In the genomic region with DNA sequence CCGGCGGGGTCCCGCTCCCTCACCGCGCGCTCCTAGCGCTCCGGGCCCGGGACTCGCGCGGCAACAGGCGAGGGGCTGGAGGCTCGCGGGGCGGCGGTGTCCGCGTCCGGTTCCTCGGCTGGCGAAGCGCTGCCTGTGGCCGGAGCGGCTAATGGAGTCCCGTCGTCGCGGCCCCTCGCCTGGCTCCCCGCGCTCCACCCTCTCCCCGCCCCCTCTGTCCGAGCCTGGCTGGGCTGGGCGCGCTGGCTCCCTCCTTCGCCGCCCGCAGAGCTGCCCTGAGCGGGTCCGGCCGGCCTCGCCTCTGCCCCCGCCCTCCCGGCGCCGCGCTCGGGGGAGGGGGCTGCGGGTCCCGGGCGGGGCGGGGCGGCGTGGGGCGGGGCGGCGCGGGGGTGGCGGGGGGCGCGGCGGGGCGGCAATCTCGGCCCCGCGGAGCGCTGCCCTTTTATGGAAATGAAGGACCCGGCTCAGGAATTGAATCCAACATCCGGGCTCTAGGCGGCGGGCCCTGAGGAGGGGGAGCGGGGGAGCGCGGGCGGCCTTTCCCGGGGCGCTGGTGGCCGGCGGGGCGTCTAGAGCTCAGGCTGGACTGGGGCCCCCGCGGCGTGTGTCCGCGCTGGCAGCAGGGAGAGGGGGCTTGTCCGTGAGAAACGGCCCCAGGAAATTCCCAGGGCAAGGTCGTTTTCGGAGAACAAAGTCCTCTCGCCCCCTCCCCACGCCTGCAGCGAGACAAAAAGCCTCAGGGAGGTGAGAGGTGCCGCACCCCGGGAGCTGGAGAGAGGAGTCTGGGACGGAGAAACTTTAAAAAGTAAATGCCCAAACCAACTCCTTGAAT, we compare ENCODE assay signal across 7 cellular contexts. TPM values are rescaled to one million over a fixed set of nuclear protein-coding genes. Genes with fewer than 3 reads are reported as not detected.
DNase-seq lines count a peak whose midpoint lies in the region; ATAC-seq and TF ChIP-seq lines count a peak whose summit lies in the region.

A gene with protein sequence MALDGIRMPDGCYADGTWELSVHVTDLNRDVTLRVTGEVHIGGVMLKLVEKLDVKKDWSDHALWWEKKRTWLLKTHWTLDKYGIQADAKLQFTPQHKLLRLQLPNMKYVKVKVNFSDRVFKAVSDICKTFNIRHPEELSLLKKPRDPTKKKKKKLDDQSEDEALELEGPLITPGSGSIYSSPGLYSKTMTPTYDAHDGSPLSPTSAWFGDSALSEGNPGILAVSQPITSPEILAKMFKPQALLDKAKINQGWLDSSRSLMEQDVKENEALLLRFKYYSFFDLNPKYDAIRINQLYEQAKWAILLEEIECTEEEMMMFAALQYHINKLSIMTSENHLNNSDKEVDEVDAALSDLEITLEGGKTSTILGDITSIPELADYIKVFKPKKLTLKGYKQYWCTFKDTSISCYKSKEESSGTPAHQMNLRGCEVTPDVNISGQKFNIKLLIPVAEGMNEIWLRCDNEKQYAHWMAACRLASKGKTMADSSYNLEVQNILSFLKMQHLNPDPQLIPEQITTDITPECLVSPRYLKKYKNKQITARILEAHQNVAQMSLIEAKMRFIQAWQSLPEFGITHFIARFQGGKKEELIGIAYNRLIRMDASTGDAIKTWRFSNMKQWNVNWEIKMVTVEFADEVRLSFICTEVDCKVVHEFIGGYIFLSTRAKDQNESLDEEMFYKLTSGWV (minus strand): TSS at position 153 of the 832 bp plus-strand sequence. CDS start 482 bp downstream, outside the sequence.

- peak within 1 kb of the TSS; percentile 74 for H3K4me3 Mint-ChIP-seq in activated naive CD8-positive, alpha-beta T cell
- peak within 1 kb of the TSS; percentile 96 to 100 (median 98) for H3K4me3 Mint-ChIP-seq in nephron

- no peaks in the 10 kb centered on the region for H3K27me3 ChIP-seq in gastroesophageal sphincter

- no peak within 1 kb of the TSS for H3K27ac Mint-ChIP-seq in activated naive CD8-positive, alpha-beta T cell
- peak within 1 kb of the TSS; percentile 98 to 99 (median 99) for H3K27ac Mint-ChIP-seq in nephron

- peaks cover 0 to 59% (median 9%) of the 10 kb centered on the region in 3 donors for H3K4me1 ChIP-seq in gastroesophageal sphincter

- H3K4me3 ChIP-seq in gastroesophageal sphincter: peak within 1 kb of the TSS; percentile 83 to 93

- peak; percentile 53 for ATAC-seq in HG02973 (IDR thresholded peaks at IDR 0.05; ENCODE audit: unreplicated experiment)
- ATAC-seq in gastroesophageal sphincter: peak; percentile 95
- no peak for ATAC-seq in HG03469 (IDR thresholded peaks at IDR 0.05; ENCODE audit: unreplicated experiment)

- H3K36me3 ChIP-seq in gastroesophageal sphincter: peaks cover 0 to 8% of the 10 kb centered on the region in 2 donors

- TF ChIP-seq EP300 in gastroesophageal sphincter (IDR thresholded peaks at IDR 0.05): no peak

- H3K9me3 ChIP-seq in gastroesophageal sphincter: no peaks in the 10 kb centered on the region

- no peaks in the 10 kb centered on the region for H3K9me3 Mint-ChIP-seq in activated naive CD8-positive, alpha-beta T cell (ENCODE audit: low read depth)
- H3K9me3 Mint-ChIP-seq in nephron: no peaks in the 10 kb centered on the region

- H3K27me3 Mint-ChIP-seq in activated naive CD8-positive, alpha-beta T cell: peaks cover 39% of the 10 kb centered on the region
- no peaks in the 10 kb centered on the region for H3K27me3 Mint-ChIP-seq in nephron (ENCODE audit: low read depth)

- peak; percentile 91 to 92 for TF ChIP-seq POLR2A in gastroesophageal sphincter (IDR thresholded peaks at IDR 0.05)

- 0% methylated on average over 3 of the region's 96 CpGs; no CpG with 5 or more reads in 1 of the 2 donors for WGBS in gastroesophageal sphincter (ENCODE audit: low coverage in 1 of 2), 2 donors

- no peaks in the 10 kb centered on the region for H3K36me3 Mint-ChIP-seq in activated naive CD8-positive, alpha-beta T cell
- peaks cover 13% of the 10 kb centered on the region for H3K36me3 Mint-ChIP-seq in nephron (ENCODE audit: low read depth)

- peaks cover 21% of the 10 kb centered on the region for H3K4me1 Mint-ChIP-seq in activated naive CD8-positive, alpha-beta T cell (ENCODE audit: low read depth)
- H3K4me1 Mint-ChIP-seq in nephron: peaks cover 51% of the 10 kb centered on the region

- peak within 1 kb of the TSS; percentile 97 to 100 (median 98) for H3K27ac ChIP-seq in gastroesophageal sphincter

- DNase-seq in GM10266 (ENCODE audit: extremely low spot score): peak; percentile 86
- peak; percentile 93 for DNase-seq in NCI-H69 (lab: John Stamatoyannopoulos, UW)

- TF ChIP-seq CTCF in GM10266 (IDR thresholded peaks at IDR 0.05; ENCODE audit: control insufficient read depth, insufficient read depth, low read depth, missing control alignments) (no peak), gastroesophageal sphincter (IDR thresholded peaks at IDR 0.05) (no peak), nephron (IDR thresholded peaks at IDR 0.05; ENCODE audit: unreplicated experiment in 3 of 3) (no peak)

RNA-seq across cellular contexts. Expression of the gene that starts here (rescaled TPM):
- 100 to 1,000 TPM; 364 to 398 (median 388) TPM for total RNA-seq in gastroesophageal sphincter
